9 cellular contexts compared by ENCODE assay signal in the genomic region with DNA sequence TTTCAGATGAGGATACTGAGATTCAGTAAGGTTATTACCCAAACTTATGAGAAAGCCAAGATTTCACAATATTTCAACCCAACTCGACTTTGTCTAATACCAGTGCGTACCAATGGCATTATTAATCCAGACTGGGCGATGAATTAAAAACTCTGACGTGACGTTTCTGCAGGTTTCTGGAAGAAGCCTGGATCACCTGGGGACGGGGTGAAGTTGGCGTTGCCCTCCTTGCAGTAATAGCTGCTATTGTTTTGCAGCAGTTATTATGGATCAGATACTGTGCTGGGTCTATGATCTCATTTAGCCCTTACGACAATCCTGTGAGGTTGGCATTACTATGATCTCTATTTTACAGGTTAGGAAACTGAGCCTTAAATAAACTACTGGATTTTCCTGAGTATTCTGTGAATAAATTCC. TPM values are rescaled to one million over a fixed set of nuclear protein-coding genes. Genes with fewer than 3 reads are reported as not detected.
DNase-seq lines count a peak whose midpoint lies in the region; ATAC-seq, FAIRE-seq and TF ChIP-seq lines count a peak whose summit lies in the region.
"Had no signal": no experiment of that assay in that cellular context is flagged by ENCODE, and none has a peak within 500 bp of the region (broad histone marks: within the 10 kb centered on the region; RNA-seq: fewer than 3 reads in every experiment).

No MANE protein-coding gene starts in this region.

- CTCF ChIA-PET in HepG2 (lab: Yijun Ruan, JAX; ENCODE audit: low intra/inter-chr PET ratio, low total read pairs) = no interaction called here

- peaks cover 27 to 33% (median 30%) of the 10 kb centered on the region in 3 donors for H3K4me1 Mint-ChIP-seq in IgD-negative memory B cell
- peaks cover 22% of the 10 kb centered on the region for H3K4me1 Mint-ChIP-seq in type B pancreatic cell (ENCODE audit: unreplicated experiment)

- H3K27ac Mint-ChIP-seq in IgD-negative memory B cell = peak overlapping the region; percentile 88 to 97 (median 95)
- peak overlapping the region; percentile 99 for H3K27ac Mint-ChIP-seq in type B pancreatic cell

- H3K4me3 Mint-ChIP-seq in IgD-negative memory B cell (peak overlapping the region; percentile 87 to 100 (median 97)), type B pancreatic cell (peak overlapping the region; percentile 98)

- peak overlapping the region; percentile 95 to 98 for H3K27ac ChIP-seq in breast epithelium
- H3K27ac ChIP-seq in HepG2 (ENCODE audit: extremely low read length, insufficient read depth, low read length) = peak overlapping the region; percentile 89

- H3K4me2 ChIP-seq in HepG2 (ENCODE audit: low read depth, low read length) = peak overlapping the region; percentile 97

- H3K9ac ChIP-seq in HepG2 (ENCODE audit: insufficient read depth, low read depth, low read length) = peak overlapping the region; percentile 93

- TF ChIP-seq CTCF in breast epithelium (IDR thresholded peaks at IDR 0.05) (no peak), HepG2 (CRISPR knock-in tag; IDR thresholded peaks at IDR 0.05) (no peak), type B pancreatic cell (conservative IDR thresholded peaks at IDR 0.05) (no peak)

- peak; percentile 29 for DNase-seq in A172 (ENCODE audit: low spot score)
- no peak for DNase-seq in breast epithelium (ENCODE audit: low spot score in 2 of 2)
- DNase-seq in HepG2 (ENCODE audit: low spot score) = no peak
- DNase-seq in type B pancreatic cell (ENCODE audit: extremely low spot score, unreplicated experiment) = no peak
- no peak for DNase-seq in NCI-H2171 treated with DMSO at 0.1 percent for 48 hours (lab: John Stamatoyannopoulos, UW)
- DNase-seq in activated CD4-positive, alpha-beta T cell treated with anti-CD3 and anti-CD28 coated beads, Interleukin-2, amount 50 U/mL, for 48 hours = no peak

- no peaks in the 10 kb centered on the region for H3K36me3 ChIP-seq in breast epithelium
- H3K36me3 ChIP-seq in HepG2 (replicated peaks in 1 of 2; ENCODE audit: control insufficient read depth in 1 of 2, insufficient read depth in 2 of 2, low read length in 2 of 2) = peaks cover 2 to 12% of the 10 kb centered on the region in 2 experiments; a peak in 3 of 5 replicates

- POLR2A ChIA-PET in HepG2 (lab: Yijun Ruan, JAX) = interaction anchor here (0.5 to 1.3 kb wide), 16 partner anchors 8 to 991 kb away, joined by 3 to 13 read pairs (median 3); partner anchors contain the start of genes AARS2, HSP90AB1 and SUPT3H

- H3K4me1 ChIP-seq in breast epithelium (peaks cover 3 to 6% of the 10 kb centered on the region in 2 donors), HepG2 (ENCODE audit: insufficient read depth, low read length) (peaks cover 34% of the 10 kb centered on the region)

- BruUV-seq in HepG2 (replicated peaks; lab: Mats Ljungman, UMichigan) = TSS peak; percentile 86

- TF ChIP-seq RAD21 in HepG2 (CRISPR knock-in tag; IDR thresholded peaks at IDR 0.05) = no peak

- peaks cover 25% of the 10 kb centered on the region for H4K20me1 ChIP-seq in HepG2 (ENCODE audit: insufficient read depth, low read length)

- H3K9me3 Mint-ChIP-seq in IgD-negative memory B cell (no peaks in the 10 kb centered on the region), type B pancreatic cell (no peaks in the 10 kb centered on the region)

- TF ChIP-seq POLR2A in breast epithelium (IDR thresholded peaks at IDR 0.05) = no peak
- TF ChIP-seq POLR2A in HepG2 (IDR thresholded peaks at IDR 0.05; ENCODE audit: insufficient read depth in 1 of 2, low read depth in 2 of 2, low read length in 2 of 2) = no peak

- intact Hi-C loops in breast epithelium (cut with DNase I; ENCODE audit: low total_unique reads) = no loop called here
- intact Hi-C loops in HepG2 (cut with micrococcal nuclease; ENCODE audit: unreplicated experiment) = no loop called here

- H2AFZ ChIP-seq in HepG2 (ENCODE audit: low read length) = peak overlapping the region; percentile 60

- H3K27me3 ChIP-seq in breast epithelium (no peaks in the 10 kb centered on the region), HepG2 (ENCODE audit: control insufficient read depth in 1 of 2, insufficient read depth in 2 of 2, low read length in 2 of 2) (peaks cover 0 to 3% of the 10 kb centered on the region in 2 experiments; a peak in 1 of 5 replicates)

- peaks cover 35% of the 10 kb centered on the region for H3K79me2 ChIP-seq in HepG2 (ENCODE audit: insufficient read depth, low read length)

- peak overlapping the region; percentile 87 to 95 (median 92) for H3K4me3 ChIP-seq in breast epithelium
- peak overlapping the region; percentile 70 to 85 (median 70) for H3K4me3 ChIP-seq in HepG2 (replicated peaks in 1 of 3; ENCODE audit: insufficient read depth in 1 of 3, low read depth in 2 of 3, low read length in 3 of 3)

- in situ Hi-C loops in HepG2 (cut with HindIII; ENCODE audit: extremely low pct_ligation_motif_present, low pct_unique_long_range_greater_than_20kb) = no loop called here

- H3K9me3 ChIP-seq in breast epithelium = no peaks in the 10 kb centered on the region
- H3K9me3 ChIP-seq in HepG2 (ENCODE audit: low read length) = no peaks in the 10 kb centered on the region

- ATAC-seq in GM18508 (IDR thresholded peaks at IDR 0.05; ENCODE audit: insufficient read depth, unreplicated experiment) = peak; percentile 19
- no peak for ATAC-seq in HepG2

- no peak for FAIRE-seq in HepG2 (lab: Jason Lieb, UNC)

- 66% methylated on average over 8 of the region's 8 CpGs for WGBS in HepG2 (ENCODE audit: low lambda C conversion rate)

- TF ChIP-seq EP300 in HepG2 (IDR thresholded peaks at IDR 0.05; ENCODE audit: low read depth in 2 of 2, low read length in 2 of 2) = no peak
- TF ChIP-seq EP300 in HepG2 (CRISPR knock-in tag; IDR thresholded peaks at IDR 0.05; ENCODE audit: borderline replicate concordance) = no peak

- H3K36me3 Mint-ChIP-seq in IgD-negative memory B cell (no peaks in the 10 kb centered on the region), type B pancreatic cell (peaks cover 7% of the 10 kb centered on the region)

- H3K27me3 Mint-ChIP-seq in IgD-negative memory B cell (no peaks in the 10 kb centered on the region), type B pancreatic cell (peaks cover 4% of the 10 kb centered on the region)

TF ChIP-seq in HepG2, 621 proteins besides CTCF, POLR2A, EP300 and RAD21 (continues in another document):
- no peak for TF ChIP-seq SOX5 (CRISPR knock-in tag; IDR thresholded peaks at IDR 0.05; ENCODE audit: borderline replicate concordance)

RNA-seq across cellular contexts. Expression of gene CDC5L, which starts 0.6 kb away (rescaled TPM):
- 29.3 and 41.1 TPM in 2 replicates for total RNA-seq in A172 (2014; rRNA removed; shearing (Covaris generic))
- polyA plus RNA-seq in IgD-negative memory B cell (16.0 TPM), HepG2 (2011; rRNA removed) (8.5 and 11.0 TPM in 2 replicates)
- total RNA-seq in breast epithelium (10 to 100 TPM; 21.1 to 29.1 (median 22.0) TPM), HepG2 (2016; rRNA removed; fragmentation: Illumina TruSeq; extraction: Trizol) (34.2 and 54.5 TPM in 2 replicates), type B pancreatic cell (ENCODE audit: low replicate concordance) (23.3 and 28.7 TPM in 2 replicates)
- 3.6 and 4.7 TPM in 2 replicates for total RNA-seq in HepG2 (2016; cell fraction: cytosol; rRNA removed; fragmentation: Illumina TruSeq; extraction: Trizol; ENCODE audit: low read depth)
- total RNA-seq in HepG2 (2016; cell fraction: insoluble cytoplasmic fraction; rRNA removed; fragmentation: Illumina TruSeq; extraction: Trizol) = 33.7 and 54.6 TPM in 2 replicates
- 9.5 and 11.3 TPM in 2 replicates for total RNA-seq in HepG2 (2016; cell fraction: membrane; rRNA removed; fragmentation: Illumina TruSeq; extraction: Trizol)
- 28.9 and 29.6 TPM in 2 replicates for total RNA-seq in HepG2 (2016; cell fraction: nucleus; rRNA removed; fragmentation: Illumina TruSeq; extraction: Trizol)
- 5.3 and 7.0 TPM in 2 replicates for polyA plus RNA-seq in HepG2 (2011; cell fraction: cytosol; rRNA removed)
- 4.6 and 4.7 TPM in 2 replicates for polyA plus RNA-seq in HepG2 (2011; cell fraction: nucleus; rRNA removed)
- polyA plus RNA-seq in HepG2 (2012) = 11.9 and 15.6 TPM in 2 replicates
- 1.3 and 1.5 TPM in 2 replicates for polyA plus RNA-seq in HepG2 (2016; cell fraction: cytosol; fragmentation: Illumina TruSeq; extraction: Trizol; ENCODE audit: low read depth)
- 36.3 and 37.4 TPM in 2 replicates for polyA plus RNA-seq in HepG2 (2016; cell fraction: insoluble cytoplasmic fraction; fragmentation: Illumina TruSeq; extraction: Trizol; ENCODE audit: low read depth)
- polyA plus RNA-seq in HepG2 (2016; cell fraction: membrane; fragmentation: Illumina TruSeq; extraction: Trizol; ENCODE audit: low read depth) = 2.6 and 3.2 TPM in 2 replicates
- polyA plus RNA-seq in HepG2 (2016; cell fraction: nucleus; fragmentation: Illumina TruSeq; extraction: Trizol; ENCODE audit: insufficient read depth, low read depth) = 17.6 and 18.0 TPM in 2 replicates
- polyA minus RNA-seq in HepG2 (2011; rRNA and poly(A)+ RNA removed; ENCODE audit: low replicate concordance) = 8.3 and 17.7 TPM in 2 replicates
- polyA minus RNA-seq in HepG2 (2011; cell fraction: cytosol; rRNA and poly(A)+ RNA removed) = 14.9 and 15.7 TPM in 2 replicates
- polyA minus RNA-seq in HepG2 (2011; cell fraction: nucleus; rRNA and poly(A)+ RNA removed) = 32.6 and 34.1 TPM in 2 replicates

RNA-seq across cellular contexts. Expression of gene SPATS1, which starts 44.5 kb away (rescaled TPM):
- not detected in 2 replicates for total RNA-seq in A172 (2014; rRNA removed; shearing (Covaris generic))
- polyA plus RNA-seq in IgD-negative memory B cell (not detected), HepG2 (2011; rRNA removed) (not detected in 2 replicates)
- total RNA-seq in breast epithelium (not detected), HepG2 (2016; rRNA removed; fragmentation: Illumina TruSeq; extraction: Trizol) (not detected in 2 replicates), type B pancreatic cell (ENCODE audit: low replicate concordance) (not detected in 2 replicates)
- total RNA-seq in HepG2 (2016; cell fraction: cytosol; rRNA removed; fragmentation: Illumina TruSeq; extraction: Trizol; ENCODE audit: low read depth) = not detected in 2 replicates
- not detected in 2 replicates for total RNA-seq in HepG2 (2016; cell fraction: insoluble cytoplasmic fraction; rRNA removed; fragmentation: Illumina TruSeq; extraction: Trizol)
- total RNA-seq in HepG2 (2016; cell fraction: membrane; rRNA removed; fragmentation: Illumina TruSeq; extraction: Trizol) = not detected in 2 replicates
- not detected in 2 replicates for total RNA-seq in HepG2 (2016; cell fraction: nucleus; rRNA removed; fragmentation: Illumina TruSeq; extraction: Trizol)
- not detected in 2 replicates for polyA plus RNA-seq in HepG2 (2011; cell fraction: cytosol; rRNA removed)
- polyA plus RNA-seq in HepG2 (2011; cell fraction: nucleus; rRNA removed) = not detected in 2 replicates
- polyA plus RNA-seq in HepG2 (2012) = not detected in 2 replicates
- not detected in 2 replicates for polyA plus RNA-seq in HepG2 (2016; cell fraction: cytosol; fragmentation: Illumina TruSeq; extraction: Trizol; ENCODE audit: low read depth)
- polyA plus RNA-seq in HepG2 (2016; cell fraction: insoluble cytoplasmic fraction; fragmentation: Illumina TruSeq; extraction: Trizol; ENCODE audit: low read depth) = not detected in 2 replicates
- not detected in 2 replicates for polyA plus RNA-seq in HepG2 (2016; cell fraction: membrane; fragmentation: Illumina TruSeq; extraction: Trizol; ENCODE audit: low read depth)
- polyA plus RNA-seq in HepG2 (2016; cell fraction: nucleus; fragmentation: Illumina TruSeq; extraction: Trizol; ENCODE audit: insufficient read depth, low read depth) = not detected in 2 replicates
- not detected in 2 replicates for polyA minus RNA-seq in HepG2 (2011; rRNA and poly(A)+ RNA removed; ENCODE audit: low replicate concordance)
- not detected in 2 replicates for polyA minus RNA-seq in HepG2 (2011; cell fraction: cytosol; rRNA and poly(A)+ RNA removed)
- polyA minus RNA-seq in HepG2 (2011; cell fraction: nucleus; rRNA and poly(A)+ RNA removed) = not detected in 2 replicates
- total RNA-seq: pulmonary artery endothelial cell had no signal
